ENCODE assay signal across 15 cellular contexts in genomic region chr17:41736983-41737679, GRCh38. TPM values are rescaled to one million over a fixed set of nuclear protein-coding genes. Genes with fewer than 3 reads are reported as not detected.
DNase-seq lines count a peak whose midpoint lies in the region; ATAC-seq and TF ChIP-seq lines count a peak whose summit lies in the region.
"Had no signal": no experiment of that assay in that cellular context is flagged by ENCODE, and none has a peak within 500 bp of the region (broad histone marks: within the 10 kb centered on the region; RNA-seq: fewer than 3 reads in every experiment).

No MANE protein-coding gene starts in this region.

- H3K36me3 ChIP-seq in KMS-11 (ENCODE audit: insufficient read depth) (no peaks in the 10 kb centered on the region), transverse colon (no peaks in the 10 kb centered on the region)
- H3K36me3 ChIP-seq: MG63, SJCRH30 had no signal

- peak overlapping the region; percentile 6 for H3K4me3 Mint-ChIP-seq in activated CD4-positive, alpha-beta T cell treated with anti-CD3 and anti-CD28 coated beads for 36 hours
- H3K4me3 Mint-ChIP-seq in activated CD4-positive, alpha-beta T cell treated with anti-CD3 and anti-CD28 coated beads, Interleukin-2, amount 10 ng/mL, durations not matched to agents 24 days and 14 days, result no peak overlapping the region
- peak overlapping the region; percentile 45 for H3K4me3 Mint-ChIP-seq in T-helper 17 cell
- H3K4me3 Mint-ChIP-seq: H9 had no signal

- POLR2A ChIA-PET in activated CD4-positive, alpha-beta T cell treated with anti-CD3 and anti-CD28 coated beads for 36 hours (lab: Charles Lee), result no interaction called here

- intact Hi-C loops in activated CD4-positive, alpha-beta T cell treated with anti-CD3 and anti-CD28 coated beads for 36 hours (cut with DNase I, micrococcal nuclease), result loop anchor here in 1 of 2 experiments (10.0 kb wide), 1 partner anchor 128 kb away; the partner anchor contains the start of gene KLHL11
- intact Hi-C loops in activated CD4-positive, alpha-beta T cell treated with anti-CD3 and anti-CD28 coated beads, Interleukin-2, amount 10 ng/mL, durations not matched to agents 24 days and 14 days (cut with micrococcal nuclease), result loop anchor here (5.0 kb wide), 1 partner anchor 50 kb away; the partner anchor contains the start of gene JUP
- intact Hi-C loops in transverse colon (cut with DNase I; ENCODE audit: low total_unique reads), result loop anchor here (2.0 to 10.0 kb wide), 2 partner anchors 66 to 148 kb away; no protein-coding TSS in a partner anchor

- no peak for ATAC-seq in activated CD4-positive, alpha-beta T cell treated with anti-CD3 and anti-CD28 coated beads for 36 hours
- peak; percentile 8 for ATAC-seq in T-helper 17 cell

- TF ChIP-seq CTCF in KMS-11 (conservative IDR thresholded peaks at IDR 0.05; ENCODE audit: low read depth, low read length), result no peak
- no peak for TF ChIP-seq CTCF in transverse colon (IDR thresholded peaks at IDR 0.05)

- H3K27me3 ChIP-seq in KMS-11 (ENCODE audit: insufficient read depth, low read depth) (peaks cover 43% of the 10 kb centered on the region), transverse colon (peaks cover 58% of the 10 kb centered on the region)

- H3K4me3 ChIP-seq in KMS-11 (IDR thresholded peaks at IDR 0.05; ENCODE audit: insufficient read depth, low read depth, low read length) (no peak overlapping the region), transverse colon (no peak overlapping the region)
- H3K4me3 ChIP-seq: MG63, SJCRH30 had no signal

- no peak for TF ChIP-seq POLR2A in transverse colon (IDR thresholded peaks at IDR 0.05)

- WGBS in transverse colon (ENCODE audit: low coverage in 1 of 2), 2 donors, result 66 to 71% methylated on average over 13 to 17 of the region's 17 CpGs

- H3K36me3 Mint-ChIP-seq in activated CD4-positive, alpha-beta T cell treated with anti-CD3 and anti-CD28 coated beads for 36 hours (ENCODE audit: low read depth), result no peaks in the 10 kb centered on the region
- no peaks in the 10 kb centered on the region for H3K36me3 Mint-ChIP-seq in activated CD4-positive, alpha-beta T cell treated with anti-CD3 and anti-CD28 coated beads, Interleukin-2, amount 10 ng/mL, durations not matched to agents 24 days and 14 days (ENCODE audit: low read depth)
- peaks cover 3% of the 10 kb centered on the region for H3K36me3 Mint-ChIP-seq in T-helper 17 cell (ENCODE audit: low read depth)

- in situ Hi-C loops in transverse colon (cut with MboI; ENCODE audit: low pct_ligation_motif_present in 1 of 4, low pct_unique_long_range_greater_than_20kb in 1 of 4, low sequenced_read_pairs in 3 of 4), result loop anchor here (5.0 to 25.0 kb wide), 4 partner anchors 65 to 350 kb away; partner anchors contain the start of gene ZNF385C (in 1 of the 4)

- H3K4me1 Mint-ChIP-seq in activated CD4-positive, alpha-beta T cell treated with anti-CD3 and anti-CD28 coated beads for 36 hours, result peaks cover 5% of the 10 kb centered on the region
- peaks cover 11% of the 10 kb centered on the region for H3K4me1 Mint-ChIP-seq in activated CD4-positive, alpha-beta T cell treated with anti-CD3 and anti-CD28 coated beads, Interleukin-2, amount 10 ng/mL, durations not matched to agents 24 days and 14 days
- peaks cover 14% of the 10 kb centered on the region for H3K4me1 Mint-ChIP-seq in T-helper 17 cell

- no peaks in the 10 kb centered on the region for H3K9me3 Mint-ChIP-seq in activated CD4-positive, alpha-beta T cell treated with anti-CD3 and anti-CD28 coated beads for 36 hours (ENCODE audit: low read depth)
- H3K9me3 Mint-ChIP-seq in activated CD4-positive, alpha-beta T cell treated with anti-CD3 and anti-CD28 coated beads, Interleukin-2, amount 10 ng/mL, durations not matched to agents 24 days and 14 days, result no peaks in the 10 kb centered on the region
- H3K9me3 Mint-ChIP-seq: H9 had no signal

- H3K27ac ChIP-seq in KMS-11 (no peak overlapping the region), transverse colon (no peak overlapping the region)
- H3K27ac ChIP-seq: 22Rv1, SJCRH30 had no signal

- no peak overlapping the region; the same call in 1 of the 2 replicates for H3K9ac ChIP-seq in KMS-11

- H2AFZ ChIP-seq in KMS-11 (ENCODE audit: low read depth), result peak overlapping the region; percentile 82

- no peak for TF ChIP-seq EP300 in transverse colon (IDR thresholded peaks at IDR 0.05; ENCODE audit: low read depth)

- H3K79me2 ChIP-seq in KMS-11 (ENCODE audit: insufficient read depth, low read depth), result no peaks in the 10 kb centered on the region

- no peak overlapping the region for H3K27ac Mint-ChIP-seq in activated CD4-positive, alpha-beta T cell treated with anti-CD3 and anti-CD28 coated beads for 36 hours
- H3K27ac Mint-ChIP-seq in activated CD4-positive, alpha-beta T cell treated with anti-CD3 and anti-CD28 coated beads, Interleukin-2, amount 10 ng/mL, durations not matched to agents 24 days and 14 days, result no peak overlapping the region
- H3K27ac Mint-ChIP-seq in T-helper 17 cell, result no peak overlapping the region
- H3K27ac Mint-ChIP-seq: H9 had no signal

- H3K9me3 ChIP-seq in T-helper 17 cell (ENCODE audit: control insufficient read depth, low read length, poor library complexity, severe bottlenecking) (no peaks in the 10 kb centered on the region), transverse colon (no peaks in the 10 kb centered on the region)
- H3K9me3 ChIP-seq: Caco-2, MG63, SJCRH30 had no signal

- no peak for DNase-seq in activated CD4-positive, alpha-beta T cell treated with anti-CD3 and anti-CD28 coated beads for 36 hours
- DNase-seq in activated CD4-positive, alpha-beta T cell treated with anti-CD3 and anti-CD28 coated beads, Interleukin-2, amount 10 ng/mL, durations not matched to agents 24 days and 14 days, result no peak
- no peak for DNase-seq in T-helper 17 cell
- peak; percentile 12 for DNase-seq in foreskin melanocyte
- DNase-seq in transverse colon, result no peak
- DNase-seq in hippocampal formation (lab: John Stamatoyannopoulos, UW), result no peak
- no peak for DNase-seq in DMS153 treated with DMSO at 0.1 percent for 48 hours (lab: John Stamatoyannopoulos, UW; ENCODE audit: unreplicated experiment)
- DNase-seq: NCI-H187 treated with DMSO at 0.1 percent for 48 hours had no signal

- H3K27me3 Mint-ChIP-seq in activated CD4-positive, alpha-beta T cell treated with anti-CD3 and anti-CD28 coated beads for 36 hours, result peaks cover 33% of the 10 kb centered on the region
- peaks cover 35% of the 10 kb centered on the region for H3K27me3 Mint-ChIP-seq in activated CD4-positive, alpha-beta T cell treated with anti-CD3 and anti-CD28 coated beads, Interleukin-2, amount 10 ng/mL, durations not matched to agents 24 days and 14 days
- peaks cover 43% of the 10 kb centered on the region for H3K27me3 Mint-ChIP-seq in T-helper 17 cell

- H3K4me1 ChIP-seq in KMS-11 (ENCODE audit: low read depth, poor library complexity, severe bottlenecking) (peaks cover 25% of the 10 kb centered on the region), transverse colon (peaks cover 10 to 25% (median 17%) of the 10 kb centered on the region in 4 donors)

- H3K4me2 ChIP-seq in KMS-11, result peak overlapping the region; percentile 55

- no peaks in the 10 kb centered on the region for H4K20me1 ChIP-seq in KMS-11 (ENCODE audit: insufficient read depth)

- CTCF ChIA-PET in activated CD4-positive, alpha-beta T cell treated with anti-CD3 and anti-CD28 coated beads for 36 hours (lab: Charles Lee), result interaction anchor here (0.6 to 3.5 kb wide), 20 partner anchors 9 to 289 kb away, joined by 3 to 33 read pairs (median 3); partner anchors contain the start of genes JUP, KLHL11 and P3H4

RNA-seq across cellular contexts. Expression of gene HAP1, which starts 2.7 kb away (rescaled TPM):
- total RNA-seq in activated CD4-positive, alpha-beta T cell treated with anti-CD3 and anti-CD28 coated beads for 36 hours, result not detected
- total RNA-seq in activated CD4-positive, alpha-beta T cell treated with anti-CD3 and anti-CD28 coated beads, Interleukin-2, amount 10 ng/mL, durations not matched to agents 24 days and 14 days, result 0.02 and 0.05 TPM in 2 replicates
- total RNA-seq in T-helper 17 cell (1 to 10 TPM in 1 of 2 donors, under 1 TPM in 1; 0.15 to 1.3 TPM), transverse colon (under 1 TPM in 2 of 4 donors, not detected in 2; 0.55 to 0.79 TPM)
- total RNA-seq: HT-29 had no signal

RNA-seq across cellular contexts. Expression of gene GAST, which starts 25.0 kb away (rescaled TPM):
- not detected for total RNA-seq in activated CD4-positive, alpha-beta T cell treated with anti-CD3 and anti-CD28 coated beads for 36 hours
- total RNA-seq in activated CD4-positive, alpha-beta T cell treated with anti-CD3 and anti-CD28 coated beads, Interleukin-2, amount 10 ng/mL, durations not matched to agents 24 days and 14 days, result not detected in 2 replicates
- not detected for total RNA-seq in T-helper 17 cell
- not detected for total RNA-seq in transverse colon
- total RNA-seq: H9, HT-29, SJCRH30 had no signal

RNA-seq across cellular contexts. Expression of gene EIF1, which starts 48.4 kb away (rescaled TPM):
- 100 to 1,000 TPM; 869 to 977 TPM for total RNA-seq in activated CD4-positive, alpha-beta T cell treated with anti-CD3 and anti-CD28 coated beads for 36 hours
- total RNA-seq in activated CD4-positive, alpha-beta T cell treated with anti-CD3 and anti-CD28 coated beads, Interleukin-2, amount 10 ng/mL, durations not matched to agents 24 days and 14 days, result 837 and 858 TPM in 2 replicates
- total RNA-seq in T-helper 17 cell (1,000 to 10,000 TPM; 2,426 to 2,697 TPM), transverse colon (100 to 1,000 TPM in 3 of 4 donors, 10 to 100 TPM in 1; 93.3 to 520 (median 241) TPM)

RNA-seq across cellular contexts. Expression of gene JUP, which starts 49.4 kb away (rescaled TPM):
- under 1 TPM; 0.34 to 0.54 TPM for total RNA-seq in activated CD4-positive, alpha-beta T cell treated with anti-CD3 and anti-CD28 coated beads for 36 hours
- total RNA-seq in activated CD4-positive, alpha-beta T cell treated with anti-CD3 and anti-CD28 coated beads, Interleukin-2, amount 10 ng/mL, durations not matched to agents 24 days and 14 days, result 0.14 and 0.24 TPM in 2 replicates
- 1 to 10 TPM in 1 of 2 donors, under 1 TPM in 1; 0.63 to 1.4 TPM for total RNA-seq in T-helper 17 cell
- total RNA-seq in transverse colon, result 100 to 1,000 TPM; 396 to 595 (median 513) TPM
